Comparison of ENCODE assay signal across 1 cellular context in the genomic region with DNA sequence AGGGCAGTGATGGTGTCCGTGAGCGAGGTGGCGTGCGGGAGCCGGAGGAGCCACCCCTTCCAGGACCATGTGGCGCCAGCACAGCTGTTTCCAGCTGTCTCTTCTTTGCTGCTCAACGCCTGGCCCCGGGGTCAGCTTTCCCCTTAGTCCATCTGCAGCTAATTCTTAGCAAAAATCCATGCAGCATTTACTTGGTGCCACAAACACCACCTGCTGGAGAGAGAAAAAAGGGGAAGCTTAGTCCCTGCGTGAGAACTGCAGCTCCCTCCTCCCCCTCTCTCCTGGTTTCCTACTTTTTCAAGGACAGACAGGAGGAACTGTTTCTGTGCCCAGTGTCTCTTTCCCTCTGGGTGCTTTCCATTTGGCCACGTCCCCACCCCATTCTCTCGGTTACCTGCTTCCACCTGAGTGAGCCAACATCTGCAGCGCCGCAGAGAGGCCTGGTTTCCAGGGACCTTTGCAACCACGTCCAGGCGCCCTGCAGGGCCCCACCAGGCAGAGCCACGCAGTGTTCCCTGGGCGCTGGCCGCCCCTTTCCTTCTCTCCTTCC.
A peak's percentile ranks its signal among the peaks of the same experiment; 100 is the strongest.
TF ChIP-seq lines count a peak whose summit lies in the region.

No MANE protein-coding gene starts in this region.

TF ChIP-seq in HepG2, 621 proteins besides CTCF, POLR2A, EP300 and RAD21 (continues in another document):
- TF ChIP-seq ZIK1 (CRISPR knock-in tag; IDR thresholded peaks at IDR 0.05; ENCODE audit: borderline replicate concordance, low read depth): no peak
- peak; percentile 59; the same call in 1 of the 2 replicates for TF ChIP-seq ZNF777 (CRISPR knock-in tag; IDR thresholded peaks at IDR 0.05)
- TF ChIP-seq, protein P1, sequence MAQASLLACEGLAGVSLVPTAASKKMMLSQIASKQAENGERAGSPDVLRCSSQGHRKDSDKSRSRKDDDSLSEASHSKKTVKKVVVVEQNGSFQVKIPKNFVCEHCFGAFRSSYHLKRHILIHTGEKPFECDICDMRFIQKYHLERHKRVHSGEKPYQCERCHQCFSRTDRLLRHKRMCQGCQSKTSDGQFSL (CRISPR knock-in tag; IDR thresholded peaks at IDR 0.05): peak; percentile 44; the same call in 1 of the 2 replicates
- peak; percentile 4 for TF ChIP-seq HNRNPLL (IDR thresholded peaks at IDR 0.05; ENCODE audit: low read depth, low read length, poor library complexity, severe bottlenecking)
- peak; percentile 18; the same call in 1 of the 2 replicates for TF ChIP-seq KDM2A (CRISPR knock-in tag; IDR thresholded peaks at IDR 0.05; ENCODE audit: borderline replicate concordance, low read depth)
- TF ChIP-seq SRF (IDR thresholded peaks at IDR 0.05; ENCODE audit: low read depth, low read length): no peak
- peak; percentile 44 for TF ChIP-seq MED1 (CRISPR knock-in tag; IDR thresholded peaks at IDR 0.05)
- TF ChIP-seq ZNF816 (CRISPR knock-in tag; IDR thresholded peaks at IDR 0.05; ENCODE audit: borderline replicate concordance): no peak
- TF ChIP-seq RFXAP (CRISPR knock-in tag; IDR thresholded peaks at IDR 0.05; ENCODE audit: borderline replicate concordance): 0 out of 2 replicates have a peak, but pooled peaks have one; percentile 59
- TF ChIP-seq HNF4A (CRISPR knock-in tag; IDR thresholded peaks at IDR 0.05): peak; percentile 39
- TF ChIP-seq, protein P2, sequence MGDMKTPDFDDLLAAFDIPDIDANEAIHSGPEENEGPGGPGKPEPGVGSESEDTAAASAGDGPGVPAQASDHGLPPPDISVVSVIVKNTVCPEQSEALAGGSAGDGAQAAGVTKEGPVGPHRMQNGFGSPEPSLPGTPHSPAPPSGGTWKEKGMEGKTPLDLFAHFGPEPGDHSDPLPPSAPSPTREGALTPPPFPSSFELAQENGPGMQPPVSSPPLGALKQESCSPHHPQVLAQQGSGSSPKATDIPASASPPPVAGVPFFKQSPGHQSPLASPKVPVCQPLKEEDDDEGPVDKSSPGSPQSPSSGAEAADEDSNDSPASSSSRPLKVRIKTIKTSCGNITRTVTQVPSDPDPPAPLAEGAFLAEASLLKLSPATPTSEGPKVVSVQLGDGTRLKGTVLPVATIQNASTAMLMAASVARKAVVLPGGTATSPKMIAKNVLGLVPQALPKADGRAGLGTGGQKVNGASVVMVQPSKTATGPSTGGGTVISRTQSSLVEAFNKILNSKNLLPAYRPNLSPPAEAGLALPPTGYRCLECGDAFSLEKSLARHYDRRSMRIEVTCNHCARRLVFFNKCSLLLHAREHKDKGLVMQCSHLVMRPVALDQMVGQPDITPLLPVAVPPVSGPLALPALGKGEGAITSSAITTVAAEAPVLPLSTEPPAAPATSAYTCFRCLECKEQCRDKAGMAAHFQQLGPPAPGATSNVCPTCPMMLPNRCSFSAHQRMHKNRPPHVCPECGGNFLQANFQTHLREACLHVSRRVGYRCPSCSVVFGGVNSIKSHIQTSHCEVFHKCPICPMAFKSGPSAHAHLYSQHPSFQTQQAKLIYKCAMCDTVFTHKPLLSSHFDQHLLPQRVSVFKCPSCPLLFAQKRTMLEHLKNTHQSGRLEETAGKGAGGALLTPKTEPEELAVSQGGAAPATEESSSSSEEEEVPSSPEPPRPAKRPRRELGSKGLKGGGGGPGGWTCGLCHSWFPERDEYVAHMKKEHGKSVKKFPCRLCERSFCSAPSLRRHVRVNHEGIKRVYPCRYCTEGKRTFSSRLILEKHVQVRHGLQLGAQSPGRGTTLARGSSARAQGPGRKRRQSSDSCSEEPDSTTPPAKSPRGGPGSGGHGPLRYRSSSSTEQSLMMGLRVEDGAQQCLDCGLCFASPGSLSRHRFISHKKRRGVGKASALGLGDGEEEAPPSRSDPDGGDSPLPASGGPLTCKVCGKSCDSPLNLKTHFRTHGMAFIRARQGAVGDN (CRISPR knock-in tag; IDR thresholded peaks at IDR 0.05): peak; percentile 36; the same call in 1 of the 2 replicates
- TF ChIP-seq SMC3 (IDR thresholded peaks at IDR 0.05; ENCODE audit: low read length): peak; percentile 77
- TF ChIP-seq PHF21A (CRISPR knock-in tag; IDR thresholded peaks at IDR 0.05): 0 out of 2 replicates have a peak, but pooled peaks have one; percentile 35
- TF ChIP-seq ASH2L (IDR thresholded peaks at IDR 0.05; ENCODE audit: insufficient read length, low read depth, low read length): peak; percentile 25
- no peak for TF ChIP-seq ZNF44 (CRISPR knock-in tag; IDR thresholded peaks at IDR 0.05)
- TF ChIP-seq BRD4 (CRISPR knock-in tag; IDR thresholded peaks at IDR 0.05): 0 out of 2 replicates have a peak, but pooled peaks have one; percentile 28
- TF ChIP-seq, protein P3, sequence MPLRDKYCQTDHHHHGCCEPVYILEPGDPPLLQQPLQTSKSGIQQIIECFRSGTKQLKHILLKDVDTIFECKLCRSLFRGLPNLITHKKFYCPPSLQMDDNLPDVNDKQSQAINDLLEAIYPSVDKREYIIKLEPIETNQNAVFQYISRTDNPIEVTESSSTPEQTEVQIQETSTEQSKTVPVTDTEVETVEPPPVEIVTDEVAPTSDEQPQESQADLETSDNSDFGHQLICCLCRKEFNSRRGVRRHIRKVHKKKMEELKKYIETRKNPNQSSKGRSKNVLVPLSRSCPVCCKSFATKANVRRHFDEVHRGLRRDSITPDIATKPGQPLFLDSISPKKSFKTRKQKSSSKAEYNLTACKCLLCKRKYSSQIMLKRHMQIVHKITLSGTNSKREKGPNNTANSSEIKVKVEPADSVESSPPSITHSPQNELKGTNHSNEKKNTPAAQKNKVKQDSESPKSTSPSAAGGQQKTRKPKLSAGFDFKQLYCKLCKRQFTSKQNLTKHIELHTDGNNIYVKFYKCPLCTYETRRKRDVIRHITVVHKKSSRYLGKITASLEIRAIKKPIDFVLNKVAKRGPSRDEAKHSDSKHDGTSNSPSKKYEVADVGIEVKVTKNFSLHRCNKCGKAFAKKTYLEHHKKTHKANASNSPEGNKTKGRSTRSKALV (CRISPR knock-in tag; IDR thresholded peaks at IDR 0.05): peak; percentile 68; the same call in 1 of the 2 replicates
- TF ChIP-seq YEATS4 (CRISPR knock-in tag; IDR thresholded peaks at IDR 0.05; ENCODE audit: borderline replicate concordance): peak; percentile 38; the same call in 1 of the 2 replicates
- TF ChIP-seq ZFX (CRISPR knock-in tag; IDR thresholded peaks at IDR 0.05; ENCODE audit: low read depth): peak; percentile 58; the same call in 1 of the 2 replicates
- peak; percentile 37; the same call in 1 of the 2 replicates for TF ChIP-seq SAP130 (CRISPR knock-in tag; IDR thresholded peaks at IDR 0.05; ENCODE audit: low read depth)
- peak; percentile 38; the same call in 1 of the 2 replicates for TF ChIP-seq SP4 (CRISPR knock-in tag; IDR thresholded peaks at IDR 0.05)
- TF ChIP-seq MYC (CRISPR knock-in tag; IDR thresholded peaks at IDR 0.05; ENCODE audit: borderline replicate concordance): peak; percentile 37; the same call in 1 of the 2 replicates
- peak; percentile 82 for TF ChIP-seq ZBTB42 (CRISPR knock-in tag; IDR thresholded peaks at IDR 0.05)
- TF ChIP-seq ZNF331 (CRISPR knock-in tag; IDR thresholded peaks at IDR 0.05): peak; percentile 46; the same call in 1 of the 2 replicates
- TF ChIP-seq TP53 (CRISPR knock-in tag; conservative IDR thresholded peaks at IDR 0.05): no peak
- peak; percentile 48; the same call in 1 of the 2 replicates for TF ChIP-seq ZFY (CRISPR knock-in tag; IDR thresholded peaks at IDR 0.05)
- no peak for TF ChIP-seq ZC3H4 (CRISPR knock-in tag; IDR thresholded peaks at IDR 0.05; ENCODE audit: borderline replicate concordance)
- TF ChIP-seq, protein P4, sequence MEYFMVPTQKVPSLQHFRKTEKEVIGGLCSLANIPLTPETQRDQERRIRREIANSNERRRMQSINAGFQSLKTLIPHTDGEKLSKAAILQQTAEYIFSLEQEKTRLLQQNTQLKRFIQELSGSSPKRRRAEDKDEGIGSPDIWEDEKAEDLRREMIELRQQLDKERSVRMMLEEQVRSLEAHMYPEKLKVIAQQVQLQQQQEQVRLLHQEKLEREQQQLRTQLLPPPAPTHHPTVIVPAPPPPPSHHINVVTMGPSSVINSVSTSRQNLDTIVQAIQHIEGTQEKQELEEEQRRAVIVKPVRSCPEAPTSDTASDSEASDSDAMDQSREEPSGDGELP (IDR thresholded peaks at IDR 0.05; ENCODE audit: borderline replicate concordance, low read depth): peak; percentile 80
- 0 out of 2 replicates have a peak, but pooled peaks have one; percentile 57 for TF ChIP-seq ZNF552 (CRISPR knock-in tag; IDR thresholded peaks at IDR 0.05; ENCODE audit: borderline replicate concordance)
- peak; percentile 81 for TF ChIP-seq ZNF263 (CRISPR knock-in tag; IDR thresholded peaks at IDR 0.05)
- no peak for TF ChIP-seq HNRNPK (IDR thresholded peaks at IDR 0.05; ENCODE audit: low read depth, low read length, poor library complexity, severe bottlenecking)
- TF ChIP-seq ZFP90 (CRISPR knock-in tag; IDR thresholded peaks at IDR 0.05; ENCODE audit: borderline replicate concordance): 0 out of 2 replicates have a peak, but pooled peaks have one; percentile 49
- TF ChIP-seq ELF3 (CRISPR knock-in tag; IDR thresholded peaks at IDR 0.05): 0 out of 2 replicates have a peak, but pooled peaks have one; percentile 31
- TF ChIP-seq, protein P5, sequence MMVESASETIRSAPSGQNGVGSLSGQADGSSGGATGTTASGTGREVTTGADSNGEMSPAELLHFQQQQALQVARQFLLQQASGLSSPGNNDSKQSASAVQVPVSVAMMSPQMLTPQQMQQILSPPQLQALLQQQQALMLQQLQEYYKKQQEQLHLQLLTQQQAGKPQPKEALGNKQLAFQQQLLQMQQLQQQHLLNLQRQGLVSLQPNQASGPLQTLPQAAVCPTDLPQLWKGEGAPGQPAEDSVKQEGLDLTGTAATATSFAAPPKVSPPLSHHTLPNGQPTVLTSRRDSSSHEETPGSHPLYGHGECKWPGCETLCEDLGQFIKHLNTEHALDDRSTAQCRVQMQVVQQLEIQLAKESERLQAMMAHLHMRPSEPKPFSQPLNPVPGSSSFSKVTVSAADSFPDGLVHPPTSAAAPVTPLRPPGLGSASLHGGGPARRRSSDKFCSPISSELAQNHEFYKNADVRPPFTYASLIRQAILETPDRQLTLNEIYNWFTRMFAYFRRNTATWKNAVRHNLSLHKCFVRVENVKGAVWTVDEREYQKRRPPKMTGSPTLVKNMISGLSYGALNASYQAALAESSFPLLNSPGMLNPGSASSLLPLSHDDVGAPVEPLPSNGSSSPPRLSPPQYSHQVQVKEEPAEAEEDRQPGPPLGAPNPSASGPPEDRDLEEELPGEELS (CRISPR knock-in tag; IDR thresholded peaks at IDR 0.05): peak; percentile 41; the same call in 1 of the 2 replicates
- TF ChIP-seq NR1H2 (CRISPR knock-in tag; IDR thresholded peaks at IDR 0.05; ENCODE audit: borderline replicate concordance, low read depth): no peak
- TF ChIP-seq GATAD2A (CRISPR knock-in tag; IDR thresholded peaks at IDR 0.05): 0 out of 2 replicates have a peak, but pooled peaks have one; percentile 21
- TF ChIP-seq NR2F6 (IDR thresholded peaks at IDR 0.05): 0 out of 2 replicates have a peak, but pooled peaks have one; percentile 33
- TF ChIP-seq NR2F6 (CRISPR knock-in tag; IDR thresholded peaks at IDR 0.05): peak; percentile 32; the same call in 1 of the 2 replicates
- TF ChIP-seq ZNF230 (CRISPR knock-in tag; IDR thresholded peaks at IDR 0.05): no peak
- TF ChIP-seq, protein P6, sequence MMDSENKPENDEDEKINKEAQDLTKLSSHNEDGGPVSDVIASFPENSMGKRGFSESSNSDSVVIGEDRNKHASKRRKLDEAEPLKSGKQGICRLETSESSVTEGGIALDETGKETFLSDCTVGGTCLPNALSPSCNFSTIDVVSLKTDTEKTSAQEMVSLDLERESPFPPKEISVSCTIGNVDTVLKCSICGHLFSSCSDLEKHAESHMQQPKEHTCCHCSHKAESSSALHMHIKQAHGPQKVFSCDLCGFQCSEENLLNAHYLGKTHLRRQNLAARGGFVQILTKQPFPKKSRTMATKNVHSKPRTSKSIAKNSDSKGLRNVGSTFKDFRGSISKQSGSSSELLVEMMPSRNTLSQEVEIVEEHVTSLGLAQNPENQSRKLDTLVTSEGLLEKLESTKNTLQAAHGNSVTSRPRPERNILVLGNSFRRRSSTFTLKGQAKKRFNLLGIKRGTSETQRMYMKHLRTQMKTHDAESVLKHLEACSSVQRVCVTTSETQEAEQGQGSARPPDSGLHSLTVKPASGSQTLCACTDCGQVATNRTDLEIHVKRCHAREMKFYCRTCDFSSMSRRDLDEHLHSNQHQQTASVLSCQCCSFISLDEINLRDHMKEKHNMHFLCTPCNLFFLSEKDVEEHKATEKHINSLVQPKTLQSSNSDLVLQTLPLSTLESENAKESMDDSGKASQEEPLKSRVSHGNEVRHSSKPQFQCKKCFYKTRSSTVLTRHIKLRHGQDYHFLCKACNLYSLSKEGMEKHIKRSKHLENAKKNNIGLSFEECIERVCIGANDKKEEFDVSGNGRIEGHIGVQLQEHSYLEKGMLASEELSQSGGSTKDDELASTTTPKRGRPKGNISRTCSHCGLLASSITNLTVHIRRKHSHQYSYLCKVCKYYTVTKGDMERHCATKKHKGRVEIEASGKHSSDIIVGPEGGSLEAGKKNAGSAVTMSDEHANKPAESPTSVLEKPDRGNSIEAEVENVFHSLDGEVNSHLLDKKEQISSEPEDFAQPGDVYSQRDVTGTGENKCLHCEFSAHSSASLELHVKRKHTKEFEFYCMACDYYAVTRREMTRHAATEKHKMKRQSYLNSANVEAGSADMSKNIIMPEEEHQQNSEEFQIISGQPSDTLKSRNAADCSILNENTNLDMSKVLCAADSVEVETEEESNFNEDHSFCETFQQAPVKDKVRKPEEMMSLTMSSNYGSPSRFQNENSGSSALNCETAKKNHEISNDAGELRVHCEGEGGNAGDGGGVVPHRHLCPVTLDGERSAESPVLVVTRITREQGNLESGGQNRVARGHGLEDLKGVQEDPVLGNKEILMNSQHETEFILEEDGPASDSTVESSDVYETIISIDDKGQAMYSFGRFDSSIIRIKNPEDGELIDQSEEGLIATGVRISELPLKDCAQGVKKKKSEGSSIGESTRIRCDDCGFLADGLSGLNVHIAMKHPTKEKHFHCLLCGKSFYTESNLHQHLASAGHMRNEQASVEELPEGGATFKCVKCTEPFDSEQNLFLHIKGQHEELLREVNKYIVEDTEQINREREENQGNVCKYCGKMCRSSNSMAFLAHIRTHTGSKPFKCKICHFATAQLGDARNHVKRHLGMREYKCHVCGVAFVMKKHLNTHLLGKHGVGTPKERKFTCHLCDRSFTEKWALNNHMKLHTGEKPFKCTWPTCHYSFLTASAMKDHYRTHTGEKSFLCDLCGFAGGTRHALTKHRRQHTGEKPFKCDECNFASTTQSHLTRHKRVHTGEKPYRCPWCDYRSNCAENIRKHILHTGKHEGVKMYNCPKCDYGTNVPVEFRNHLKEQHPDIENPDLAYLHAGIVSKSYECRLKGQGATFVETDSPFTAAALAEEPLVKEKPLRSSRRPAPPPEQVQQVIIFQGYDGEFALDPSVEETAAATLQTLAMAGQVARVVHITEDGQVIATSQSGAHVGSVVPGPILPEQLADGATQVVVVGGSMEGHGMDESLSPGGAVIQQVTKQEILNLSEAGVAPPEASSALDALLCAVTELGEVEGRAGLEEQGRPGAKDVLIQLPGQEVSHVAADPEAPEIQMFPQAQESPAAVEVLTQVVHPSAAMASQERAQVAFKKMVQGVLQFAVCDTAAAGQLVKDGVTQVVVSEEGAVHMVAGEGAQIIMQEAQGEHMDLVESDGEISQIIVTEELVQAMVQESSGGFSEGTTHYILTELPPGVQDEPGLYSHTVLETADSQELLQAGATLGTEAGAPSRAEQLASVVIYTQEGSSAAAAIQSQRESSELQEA (CRISPR knock-in tag; IDR thresholded peaks at IDR 0.05; ENCODE audit: not compliant biosample characterization): peak; percentile 36
- no peak for TF ChIP-seq ARNTL (CRISPR knock-in tag; IDR thresholded peaks at IDR 0.05)
- TF ChIP-seq STAG1 (CRISPR knock-in tag; IDR thresholded peaks at IDR 0.05): peak; percentile 71
- no peak for TF ChIP-seq FOXC1 (CRISPR knock-in tag; IDR thresholded peaks at IDR 0.05; ENCODE audit: borderline replicate concordance)
- 0 out of 2 replicates have a peak, but pooled peaks have one; percentile 11 for TF ChIP-seq ISL2 (CRISPR knock-in tag; IDR thresholded peaks at IDR 0.05)
